7 cellular contexts compared by ENCODE assay signal in the genomic region with DNA sequence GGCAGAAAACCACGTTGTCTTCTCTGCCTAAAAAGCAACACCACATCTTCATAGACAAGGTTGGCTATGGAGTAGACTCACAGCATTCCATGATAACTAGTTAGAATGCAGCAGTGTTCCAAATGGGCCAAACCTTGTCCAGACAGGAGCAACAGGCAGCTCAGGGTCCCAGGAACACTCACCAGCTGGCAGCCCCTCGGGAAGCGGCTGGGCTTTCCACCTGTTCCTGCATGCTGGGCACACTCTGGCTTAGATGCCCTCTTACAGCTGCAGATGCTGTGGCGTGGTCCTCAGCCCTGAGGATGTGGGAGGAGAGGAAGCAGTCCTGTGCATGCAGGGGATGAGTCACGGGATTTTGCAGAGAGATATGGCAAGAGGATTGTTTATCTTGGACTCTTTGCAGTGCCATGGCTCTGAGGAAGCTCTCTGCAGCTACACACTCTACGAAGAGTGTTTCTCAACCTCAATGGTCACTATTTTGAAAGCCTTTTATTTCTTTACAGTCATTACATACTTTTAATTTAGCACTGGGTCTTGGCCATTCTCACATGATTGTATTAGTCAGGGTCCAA. TPM values are rescaled to one million over a fixed set of nuclear protein-coding genes. Genes with fewer than 3 reads are reported as not detected.
DNase-seq lines count a peak whose midpoint lies in the region; ATAC-seq, FAIRE-seq and TF ChIP-seq lines count a peak whose summit lies in the region.

No MANE protein-coding gene starts in this region.

- peak overlapping the region in 1 of 2 experiments; percentile 32 for H2BK12ac ChIP-seq in mesenchymal stem cell (ENCODE audit: low read length in 2 of 2)

- no peak overlapping the region for H4K8ac ChIP-seq in mesenchymal stem cell (ENCODE audit: low read length)

- no peaks in the 10 kb centered on the region for H3K9me3 ChIP-seq in mesenchymal stem cell (ENCODE audit: control insufficient read depth, low read length)

- no peak overlapping the region for H3K27ac ChIP-seq in mesenchymal stem cell (ENCODE audit: low read length, poor library complexity, severe bottlenecking)

- DNase-seq in GM04504 (ENCODE audit: low read depth) (peak; percentile 85), NCI-H524 (lab: John Stamatoyannopoulos, UW) (peak; percentile 28 to 82), bronchial epithelial cell (ENCODE audit: low read depth) (peak; percentile 91), mesenchymal stem cell (peak; percentile 97)
- no peak for DNase-seq in stimulated activated CD4-positive, alpha-beta T cell treated with anti-CD3 and anti-CD28 coated beads, Interleukin-4, amount 100 ng/mL, for 4 hours

- 26% methylated on average over 6 of the region's 6 CpGs for WGBS in mesenchymal stem cell

- no peak overlapping the region for H2AFZ ChIP-seq in mesenchymal stem cell (ENCODE audit: low read depth, low read length)

- H3K9ac ChIP-seq in mesenchymal stem cell (ENCODE audit: low read length) = peak overlapping the region; percentile 77

- ATAC-seq in GM18909 (IDR thresholded peaks at IDR 0.05; ENCODE audit: poor library complexity, unreplicated experiment) (no peak), HG03097 (IDR thresholded peaks at IDR 0.05; ENCODE audit: low FRiP score, unreplicated experiment) (no peak)

- H3K4me3 ChIP-seq in bronchial epithelial cell (ENCODE audit: low read depth, low read length) (no peak overlapping the region), mesenchymal stem cell (ENCODE audit: insufficient read depth in 1 of 2, low read depth in 1 of 2, low read length in 2 of 2) (no peak overlapping the region)

- no peak overlapping the region for H3K23ac ChIP-seq in mesenchymal stem cell (ENCODE audit: low read length in 2 of 2)

- no peak overlapping the region for H4K91ac ChIP-seq in mesenchymal stem cell (ENCODE audit: low read length)

- no peak overlapping the region for H2BK120ac ChIP-seq in mesenchymal stem cell (ENCODE audit: low read depth, low read length)

- no peaks in the 10 kb centered on the region for H3K79me1 ChIP-seq in mesenchymal stem cell (replicated peaks; ENCODE audit: low read length, poor library complexity, severe bottlenecking)

- peak; percentile 95 for FAIRE-seq in bronchial epithelial cell (lab: Jason Lieb, UNC)

- H3K4ac ChIP-seq in mesenchymal stem cell (ENCODE audit: low read depth in 1 of 2, low read length in 2 of 2) = peak overlapping the region in 1 of 2 experiments; percentile 47

- H2BK15ac ChIP-seq in mesenchymal stem cell (ENCODE audit: low read depth, poor library complexity, severe bottlenecking) = no peak overlapping the region

- H3K14ac ChIP-seq in mesenchymal stem cell (ENCODE audit: low read length in 2 of 2) = no peak overlapping the region

- peaks cover 2% of the 10 kb centered on the region for H3K27me3 ChIP-seq in bronchial epithelial cell (ENCODE audit: control insufficient read depth, insufficient read depth, low read length)
- H3K27me3 ChIP-seq in mesenchymal stem cell (ENCODE audit: control insufficient read depth in 1 of 2, insufficient read depth in 1 of 2, low read length in 2 of 2) = no peaks in the 10 kb centered on the region

- peaks cover 7% of the 10 kb centered on the region for H3K4me1 ChIP-seq in mesenchymal stem cell (ENCODE audit: control insufficient read depth, insufficient read depth, low read depth, low read length)

- H3K4me2 ChIP-seq in mesenchymal stem cell (ENCODE audit: low read length, poor library complexity, severe bottlenecking) = no peak overlapping the region

- no peak overlapping the region for H2AK5ac ChIP-seq in mesenchymal stem cell (ENCODE audit: low read length, severe bottlenecking)

- no peak for TF ChIP-seq CTCF in bronchial epithelial cell (IDR thresholded peaks at IDR 0.05; ENCODE audit: insufficient read depth, low read length, severe bottlenecking)

- H3K18ac ChIP-seq in mesenchymal stem cell (ENCODE audit: low read depth in 1 of 2, low read length in 2 of 2) = no peak overlapping the region

- H2BK5ac ChIP-seq in mesenchymal stem cell (ENCODE audit: low read depth, low read length, poor library complexity, severe bottlenecking) = no peak overlapping the region

- no peaks in the 10 kb centered on the region for H3K36me3 ChIP-seq in bronchial epithelial cell (ENCODE audit: control insufficient read depth, insufficient read depth, low read length)
- peaks cover 0 to 15% of the 10 kb centered on the region in 2 experiments for H3K36me3 ChIP-seq in mesenchymal stem cell (ENCODE audit: control insufficient read depth in 1 of 2, insufficient read depth in 2 of 2, low read depth in 1 of 2, low read length in 2 of 2)

RNA-seq across cellular contexts. Expression of a gene that starts 11.3 kb away (rescaled TPM):
- not detected in 2 replicates for total RNA-seq in bronchial epithelial cell
- 0.35 TPM for polyA plus RNA-seq in mesenchymal stem cell (2013, experiment 1 of 2)
- polyA plus RNA-seq in mesenchymal stem cell (2013, experiment 2 of 2) = 0.37 TPM

Comparison
In these comparisons a context has a peak if more than half of its experiments do, and no peak if none do; other contexts are left out.
1. DNase-seq: peak in GM04504 (single experiment), NCI-H524 (2 of 2), bronchial epithelial cell (single experiment) and mesenchymal stem cell (single experiment); none in stimulated activated CD4-positive, alpha-beta T cell treated with anti-CD3 and anti-CD28 coated beads, Interleukin-4, amount 100 ng/mL, for 4 hours (0 of 2).